8 cellular contexts compared by ENCODE assay signal in genomic region chr3:160163259-160163878, GRCh38.
DNase-seq lines count a peak whose midpoint lies in the region; ATAC-seq and TF ChIP-seq lines count a peak whose summit lies in the region.

No MANE protein-coding gene starts in this region.

- H3K27me3 ChIP-seq in colonic mucosa: no peaks in the 10 kb centered on the region

- H3K4me1 ChIP-seq in colonic mucosa: no peaks in the 10 kb centered on the region

- H3K36me3 ChIP-seq in colonic mucosa: no peaks in the 10 kb centered on the region

- intact Hi-C loops in colonic mucosa (cut with DNase I): loop anchor here (2.0 to 10.0 kb wide), 4 partner anchors 131 to 321 kb away; no protein-coding TSS in a partner anchor

- peaks cover 15% of the 10 kb centered on the region for H3K4me1 Mint-ChIP-seq in progenitor cell of endocrine pancreas (ENCODE audit: low read depth)
- no peaks in the 10 kb centered on the region for H3K4me1 Mint-ChIP-seq in activated T-cell treated with anti-CD3 and anti-CD28 coated beads, Interleukin-2, amount 50 U/mL, for 4 hours (ENCODE audit: low read depth)

- peak; percentile 51 for DNase-seq in NCI-H1694 treated with DMSO at 0.1 percent for 48 hours (lab: John Stamatoyannopoulos, UW)
- no peak for DNase-seq in NCI-H1694 (lab: John Stamatoyannopoulos, UW)
- DNase-seq in NCI-H2107 treated with DMSO at 0.1 percent for 48 hours (lab: John Stamatoyannopoulos, UW; ENCODE audit: unreplicated experiment): peak; percentile 81
- DNase-seq in colonic mucosa: no peak
- DNase-seq in progenitor cell of endocrine pancreas (ENCODE audit: low spot score, unreplicated experiment): no peak
- no peak for DNase-seq in activated CD8-positive, alpha-beta memory T cell treated with anti-CD3 and anti-CD28 coated beads for 24 hours
- DNase-seq in activated T-cell treated with anti-CD3 and anti-CD28 coated beads, Interleukin-2, amount 50 U/mL, for 4 hours: no peak

- H3K9me3 ChIP-seq in colonic mucosa: no peaks in the 10 kb centered on the region

- no peak overlapping the region for H3K27ac Mint-ChIP-seq in progenitor cell of endocrine pancreas

- no peak overlapping the region for H3K4me3 Mint-ChIP-seq in progenitor cell of endocrine pancreas (ENCODE audit: low read depth)
- no peak overlapping the region for H3K4me3 Mint-ChIP-seq in activated T-cell treated with anti-CD3 and anti-CD28 coated beads, Interleukin-2, amount 50 U/mL, for 4 hours

- no peak overlapping the region for H3K9ac ChIP-seq in colonic mucosa (ENCODE audit: low read depth in 2 of 2, low read length in 2 of 2)

- H3K27me3 Mint-ChIP-seq in progenitor cell of endocrine pancreas: peaks cover 21% of the 10 kb centered on the region
- peaks cover 16% of the 10 kb centered on the region for H3K27me3 Mint-ChIP-seq in activated T-cell treated with anti-CD3 and anti-CD28 coated beads, Interleukin-2, amount 50 U/mL, for 4 hours (ENCODE audit: low read depth)

- H3K4me3 ChIP-seq in colonic mucosa: no peak overlapping the region

- ATAC-seq in GM21717 (IDR thresholded peaks at IDR 0.05; ENCODE audit: unreplicated experiment): no peak
- ATAC-seq in activated T-cell treated with anti-CD3 and anti-CD28 coated beads, Interleukin-2, amount 50 U/mL, for 4 hours: no peak

- TF ChIP-seq CTCF in colonic mucosa (IDR thresholded peaks at IDR 0.05): peak; percentile 34
- TF ChIP-seq CTCF in progenitor cell of endocrine pancreas (IDR thresholded peaks at IDR 0.05; ENCODE audit: unreplicated experiment): peak; percentile 60

- H3K9me3 Mint-ChIP-seq in progenitor cell of endocrine pancreas (ENCODE audit: low read depth): peaks cover 3% of the 10 kb centered on the region
- H3K9me3 Mint-ChIP-seq in activated T-cell treated with anti-CD3 and anti-CD28 coated beads, Interleukin-2, amount 50 U/mL, for 4 hours: no peaks in the 10 kb centered on the region

- H3K36me3 Mint-ChIP-seq in progenitor cell of endocrine pancreas (ENCODE audit: insufficient read depth): no peaks in the 10 kb centered on the region
- H3K36me3 Mint-ChIP-seq in activated T-cell treated with anti-CD3 and anti-CD28 coated beads, Interleukin-2, amount 50 U/mL, for 4 hours (ENCODE audit: insufficient read depth): no peaks in the 10 kb centered on the region

- H3K27ac ChIP-seq in colonic mucosa: no peak overlapping the region

Comparison
In these comparisons a context has a peak if more than half of its experiments do, and no peak if none do; other contexts are left out.
1. DNase-seq: peak in NCI-H1694 treated with DMSO at 0.1 percent for 48 hours (single experiment) and NCI-H2107 treated with DMSO at 0.1 percent for 48 hours (single experiment); none in NCI-H1694 (single experiment), colonic mucosa (single experiment), progenitor cell of endocrine pancreas (single experiment), activated CD8-positive, alpha-beta memory T cell treated with anti-CD3 and anti-CD28 coated beads for 24 hours (single experiment) and activated T-cell treated with anti-CD3 and anti-CD28 coated beads, Interleukin-2, amount 50 U/mL, for 4 hours (single experiment).